ENCODE assay signal across 33 cellular contexts in the genomic region with DNA sequence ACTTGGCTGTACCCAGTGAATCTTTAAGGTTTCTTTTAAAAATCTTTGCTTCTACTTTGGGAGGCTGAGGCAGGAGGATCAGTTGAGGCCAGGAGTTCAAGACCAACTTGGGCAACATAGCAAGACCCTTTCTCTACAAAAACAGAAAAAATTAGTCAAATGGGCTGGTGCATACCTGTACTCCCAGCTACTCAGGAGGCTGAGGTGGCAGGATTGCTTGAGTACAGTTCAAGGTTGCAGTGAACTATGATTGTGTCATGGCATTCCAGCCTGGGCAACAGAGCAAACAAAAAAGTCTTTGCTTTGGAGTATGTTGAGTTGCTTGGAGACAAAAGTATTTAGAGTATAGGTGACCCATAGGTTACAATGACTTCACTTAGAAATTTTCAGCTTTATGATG. TPM values are rescaled to one million over a fixed set of nuclear protein-coding genes. Genes with fewer than 3 reads are reported as not detected.
DNase-seq lines count a peak whose midpoint lies in the region; ATAC-seq, FAIRE-seq and TF ChIP-seq lines count a peak whose summit lies in the region.
"Had no signal": no experiment of that assay in that cellular context is flagged by ENCODE, and none has a peak within 500 bp of the region (broad histone marks: within the 10 kb centered on the region; RNA-seq: fewer than 3 reads in every experiment).

No MANE protein-coding gene starts in this region.

- H3K79me2 ChIP-seq in HepG2 (ENCODE audit: insufficient read depth, low read length) (peaks cover 44% of the 10 kb centered on the region), SK-N-SH (ENCODE audit: insufficient read depth) (peaks cover 85% of the 10 kb centered on the region)

- H3K4me1 ChIP-seq in HepG2 (ENCODE audit: insufficient read depth, low read length) (peaks cover 59% of the 10 kb centered on the region), SK-N-SH (ENCODE audit: control insufficient read depth in 1 of 2, insufficient read depth in 2 of 2, low read depth in 1 of 2, low read length in 1 of 2) (no peaks in the 10 kb centered on the region)
- H3K4me1 ChIP-seq: foreskin keratinocyte, thyroid gland had no signal

- H3K27me3 Mint-ChIP-seq in activated T-cell treated with anti-CD3 and anti-CD28 coated beads, Interleukin-2, amount 50 U/mL, for 72 hours (ENCODE audit: low read depth), result no peaks in the 10 kb centered on the region
- H3K27me3 Mint-ChIP-seq: B cell; CD8-positive, alpha-beta memory T cell; naive B cell; stimulated activated naive CD8-positive, alpha-beta T cell treated with anti-CD3 and anti-CD28 coated beads, Interleukin-15, amount 100 ng/mL, for 72 hours had no signal

- no peak overlapping the region for H3K4me3 ChIP-seq in HepG2 (replicated peaks in 1 of 3; ENCODE audit: insufficient read depth in 1 of 3, low read depth in 2 of 3, low read length in 3 of 3)
- no peak overlapping the region for H3K4me3 ChIP-seq in SK-N-SH (ENCODE audit: low read depth in 2 of 2, low read length in 1 of 2)
- H3K4me3 ChIP-seq: cardiac muscle cell, esophagus muscularis mucosa, GM23338, left ventricle myocardium inferior, SK-N-MC, thyroid gland had no signal

- H4K20me1 ChIP-seq in HepG2 (ENCODE audit: insufficient read depth, low read length) (peaks cover 27% of the 10 kb centered on the region), SK-N-SH (ENCODE audit: insufficient read depth) (peaks cover 30% of the 10 kb centered on the region)

- H3K9me3 ChIP-seq in HepG2 (ENCODE audit: low read length) (no peaks in the 10 kb centered on the region), SK-N-SH (no peaks in the 10 kb centered on the region)
- H3K9me3 ChIP-seq: esophagus muscularis mucosa, left ventricle myocardium inferior, thyroid gland had no signal

- no peak for DNase-seq in activated T-cell treated with anti-CD3 and anti-CD28 coated beads, Interleukin-2, amount 50 U/mL, for 72 hours
- DNase-seq in activated T-cell treated with anti-CD3 and anti-CD28 coated beads, Interleukin-2, amount 50 U/mL, for 48 hours, result no peak
- DNase-seq in amniotic epithelial cell (ENCODE audit: low read depth) (peak; percentile 26), HepG2 (ENCODE audit: low spot score) (peak; percentile 96), SK-N-SH (no peak), H4 (ENCODE audit: low spot score) (no peak), NCI-H128 (lab: John Stamatoyannopoulos, UW; ENCODE audit: unreplicated experiment) (no peak)
- no peak for DNase-seq in stimulated activated naive CD4-positive, alpha-beta T cell (lab: John Stamatoyannopoulos, UW)
- DNase-seq: activated CD4-positive, alpha-beta T cell treated with anti-CD3 and anti-CD28 coated beads for 48 hours; anterior cingulate cortex; CD8-positive, alpha-beta memory T cell; DMS153; endodermal cell; left ventricle myocardium inferior; naive B cell; NCI-H1417; NCI-H2081; NCI-H226; NCI-H69; nucleus accumbens; stimulated activated naive CD8-positive, alpha-beta T cell treated with anti-CD3 and anti-CD28 coated beads, Interleukin-15, amount 100 ng/mL, for 72 hours; thyroid gland had no signal

- no peaks in the 10 kb centered on the region for H3K9me3 Mint-ChIP-seq in activated T-cell treated with anti-CD3 and anti-CD28 coated beads, Interleukin-2, amount 50 U/mL, for 72 hours
- H3K9me3 Mint-ChIP-seq: activated naive CD4-positive, alpha-beta T cell treated with anti-CD3 and anti-CD28 coated beads, Interleukin-2, amount 50 U/mL, for 72 hours; activated T-helper 2 cell treated with anti-CD3 and anti-CD28 coated beads, Interferon-gamma antibody, Interleukin-2, Interleukin-4, amounts not matched to agents 10 μg/mL and 5 μg/mL and 100 μg/mL, durations not matched to agents 14 hours and 24 hours and 36 hours; CD8-positive, alpha-beta memory T cell; endodermal cell; mesothelial cell of epicardium; naive B cell; stimulated activated naive CD8-positive, alpha-beta T cell treated with anti-CD3 and anti-CD28 coated beads, Interleukin-15, amount 100 ng/mL, for 72 hours; T-helper 2 cell treated with Interferon-gamma antibody and Interleukin-4, amounts not matched to agents 5 μg/mL and 100 μg/mL, for 36 hours had no signal

- peak overlapping the region; percentile 70 for H3K27ac Mint-ChIP-seq in activated T-cell treated with anti-CD3 and anti-CD28 coated beads, Interleukin-2, amount 50 U/mL, for 72 hours
- H3K27ac Mint-ChIP-seq: activated T-helper 2 cell treated with anti-CD3 and anti-CD28 coated beads, Interferon-gamma antibody, Interleukin-2, Interleukin-4, amounts not matched to agents 10 μg/mL and 5 μg/mL and 100 μg/mL, durations not matched to agents 14 hours and 24 hours and 36 hours; B cell; endodermal cell; GM23338; mesothelial cell of epicardium; stimulated activated naive CD8-positive, alpha-beta T cell treated with anti-CD3 and anti-CD28 coated beads, Interleukin-15, amount 100 ng/mL, for 72 hours; T-helper 2 cell treated with Interferon-gamma antibody and Interleukin-4, amounts not matched to agents 5 μg/mL and 100 μg/mL, for 36 hours had no signal

- peaks cover 2 to 41% of the 10 kb centered on the region in 2 donors for H3K36me3 Mint-ChIP-seq in activated T-cell treated with anti-CD3 and anti-CD28 coated beads, Interleukin-2, amount 50 U/mL, for 72 hours (ENCODE audit: insufficient read depth in 2 of 2)

- TF ChIP-seq RAD21 in HepG2 (CRISPR knock-in tag; IDR thresholded peaks at IDR 0.05) (no peak), SK-N-SH (IDR thresholded peaks at IDR 0.05; ENCODE audit: low read length) (no peak)

- in situ Hi-C loops in HepG2 (cut with HindIII; ENCODE audit: extremely low pct_ligation_motif_present, low pct_unique_long_range_greater_than_20kb), result no loop called here

- TF ChIP-seq CTCF in HepG2 (CRISPR knock-in tag; IDR thresholded peaks at IDR 0.05) (no peak), SK-N-SH (IDR thresholded peaks at IDR 0.05) (no peak)

- H3K4me1 Mint-ChIP-seq in activated T-cell treated with anti-CD3 and anti-CD28 coated beads, Interleukin-2, amount 50 U/mL, for 72 hours (ENCODE audit: low read depth), result peaks cover 18% of the 10 kb centered on the region
- H3K4me1 Mint-ChIP-seq: endodermal cell had no signal

- H3K27me3 ChIP-seq in HepG2 (ENCODE audit: control insufficient read depth in 1 of 2, insufficient read depth in 2 of 2, low read length in 2 of 2), result no peaks in the 10 kb centered on the region
- H3K27me3 ChIP-seq in SK-N-SH (ENCODE audit: insufficient read depth), result no peaks in the 10 kb centered on the region
- H3K27me3 ChIP-seq: cardiac muscle cell, esophagus muscularis mucosa, foreskin keratinocyte, thyroid gland had no signal

- H3K36me3 ChIP-seq in HepG2 (replicated peaks in 1 of 2; ENCODE audit: control insufficient read depth in 1 of 2, insufficient read depth in 2 of 2, low read length in 2 of 2) (peaks cover 8 to 52% of the 10 kb centered on the region in 2 experiments), SK-N-SH (replicated peaks in 1 of 2; ENCODE audit: control insufficient read depth in 1 of 2, insufficient read depth in 2 of 2, low read length in 1 of 2) (peaks cover 55 to 65% of the 10 kb centered on the region in 2 experiments)

- no TSS peak for BruUV-seq in HepG2 (replicated peaks; lab: Mats Ljungman, UMichigan)

- H3K27ac ChIP-seq in HepG2 (ENCODE audit: extremely low read length, insufficient read depth, low read length) (peak overlapping the region; percentile 90), SK-N-SH (ENCODE audit: low read depth in 2 of 2, low read length in 1 of 2) (no peak overlapping the region)
- H3K27ac ChIP-seq: cardiac muscle cell, esophagus muscularis mucosa, foreskin keratinocyte, left ventricle myocardium inferior, thyroid gland had no signal

- H3F3A ChIP-seq in SK-N-SH (replicated peaks; ENCODE audit: insufficient read depth), result peaks cover 46% of the 10 kb centered on the region

- no peak overlapping the region for H2AFZ ChIP-seq in HepG2 (ENCODE audit: low read length)
- H2AFZ ChIP-seq in SK-N-SH (ENCODE audit: low read depth), result no peak overlapping the region
- H2AFZ ChIP-seq: GM23338 had no signal

- H3K4me2 ChIP-seq in HepG2 (ENCODE audit: low read depth, low read length) (0 out of 2 replicates have a peak overlapping the region, but pooled peaks have one; percentile 18), SK-N-SH (no peak overlapping the region)
- H3K4me2 ChIP-seq: GM23338 had no signal

- peak; percentile 98 for FAIRE-seq in HepG2 (lab: Jason Lieb, UNC)
- FAIRE-seq: GM12892 had no signal

- CTCF ChIA-PET in HepG2 (lab: Yijun Ruan, JAX; ENCODE audit: low intra/inter-chr PET ratio, low total read pairs) (no interaction called here), SK-N-SH (lab: Yijun Ruan, JAX) (no interaction called here)

- no peak for ATAC-seq in activated T-cell treated with anti-CD3 and anti-CD28 coated beads, Interleukin-2, amount 50 U/mL, for 72 hours (replicated peaks in 1 of 2)
- ATAC-seq in HepG2, result peak; percentile 96
- ATAC-seq: activated naive CD4-positive, alpha-beta T cell treated with anti-CD3 and anti-CD28 coated beads, Interleukin-2, amount 50 U/mL, for 72 hours; foreskin keratinocyte; GM23338; stimulated activated naive CD8-positive, alpha-beta T cell treated with anti-CD3 and anti-CD28 coated beads, Interleukin-15, amount 100 ng/mL, for 72 hours had no signal

- POLR2A ChIA-PET in HepG2 (lab: Yijun Ruan, JAX) (interaction anchor here (0.7 to 2.0 kb wide), 6 partner anchors 9 to 363 kb away, joined by 3 to 6 read pairs (median 4); a partner anchor contains a TSS), SK-N-SH (lab: Yijun Ruan, JAX) (no interaction called here)

- intact Hi-C loops in HepG2 (cut with micrococcal nuclease; ENCODE audit: unreplicated experiment), result no loop called here

- TF ChIP-seq EP300 in HepG2 (IDR thresholded peaks at IDR 0.05; ENCODE audit: low read depth in 2 of 2, low read length in 2 of 2), result peak; percentile 87 to 98
- TF ChIP-seq EP300 in HepG2 (CRISPR knock-in tag; IDR thresholded peaks at IDR 0.05; ENCODE audit: borderline replicate concordance), result peak; percentile 80
- no peak for TF ChIP-seq EP300 in SK-N-SH (IDR thresholded peaks at IDR 0.05; ENCODE audit: borderline replicate concordance in 1 of 2, low read depth in 1 of 2, low read length in 1 of 2)

- H3K9me2 ChIP-seq in SK-N-SH, result no peaks in the 10 kb centered on the region

- no peak for TF ChIP-seq POLR2A in HepG2 (IDR thresholded peaks at IDR 0.05; ENCODE audit: insufficient read depth in 1 of 2, low read depth in 2 of 2, low read length in 2 of 2)

- H3K4me3 Mint-ChIP-seq in activated T-cell treated with anti-CD3 and anti-CD28 coated beads, Interleukin-2, amount 50 U/mL, for 72 hours, result no peak overlapping the region
- H3K4me3 Mint-ChIP-seq: B cell; endodermal cell; GM23338; mesothelial cell of epicardium; stimulated activated naive CD8-positive, alpha-beta T cell treated with anti-CD3 and anti-CD28 coated beads, Interleukin-15, amount 100 ng/mL, for 72 hours; T-helper 2 cell treated with Interferon-gamma antibody and Interleukin-4, amounts not matched to agents 5 μg/mL and 100 μg/mL, for 36 hours had no signal

- H3K9ac ChIP-seq in HepG2 (ENCODE audit: insufficient read depth, low read depth, low read length), result peak overlapping the region; percentile 60
- no peak overlapping the region for H3K9ac ChIP-seq in SK-N-SH

RNA-seq across cellular contexts. Expression of a gene that starts 6.2 kb away (rescaled TPM):
- total RNA-seq in activated T-cell treated with anti-CD3 and anti-CD28 coated beads, Interleukin-2, amount 50 U/mL, for 72 hours, result 10 to 100 TPM; 25.6 to 36.2 TPM
- 29.5 and 37.0 TPM in 2 replicates for total RNA-seq in HepG2 (2016; rRNA removed; fragmentation: Illumina TruSeq; extraction: Trizol)
- total RNA-seq in HepG2 (2016; cell fraction: cytosol; rRNA removed; fragmentation: Illumina TruSeq; extraction: Trizol; ENCODE audit: low read depth), result 8.9 and 10.0 TPM in 2 replicates
- 26.9 and 38.3 TPM in 2 replicates for total RNA-seq in HepG2 (2016; cell fraction: insoluble cytoplasmic fraction; rRNA removed; fragmentation: Illumina TruSeq; extraction: Trizol)
- 15.6 and 16.1 TPM in 2 replicates for total RNA-seq in HepG2 (2016; cell fraction: membrane; rRNA removed; fragmentation: Illumina TruSeq; extraction: Trizol)
- 35.7 and 44.5 TPM in 2 replicates for total RNA-seq in HepG2 (2016; cell fraction: nucleus; rRNA removed; fragmentation: Illumina TruSeq; extraction: Trizol)
- 21.1 and 22.2 TPM in 2 replicates for polyA plus RNA-seq in HepG2 (2011; rRNA removed)
- 14.7 and 16.6 TPM in 2 replicates for polyA plus RNA-seq in HepG2 (2011; cell fraction: cytosol; rRNA removed)
- 51.9 and 61.7 TPM in 2 replicates for polyA plus RNA-seq in HepG2 (2011; cell fraction: nucleus; rRNA removed)
- polyA plus RNA-seq in HepG2 (2012), result 18.1 and 19.2 TPM in 2 replicates
- 2.9 and 3.0 TPM in 2 replicates for polyA plus RNA-seq in HepG2 (2016; cell fraction: cytosol; fragmentation: Illumina TruSeq; extraction: Trizol; ENCODE audit: low read depth)
- polyA plus RNA-seq in HepG2 (2016; cell fraction: insoluble cytoplasmic fraction; fragmentation: Illumina TruSeq; extraction: Trizol; ENCODE audit: low read depth), result 28.1 and 28.8 TPM in 2 replicates
- 6.4 and 7.9 TPM in 2 replicates for polyA plus RNA-seq in HepG2 (2016; cell fraction: membrane; fragmentation: Illumina TruSeq; extraction: Trizol; ENCODE audit: low read depth)
- polyA plus RNA-seq in HepG2 (2016; cell fraction: nucleus; fragmentation: Illumina TruSeq; extraction: Trizol; ENCODE audit: insufficient read depth, low read depth), result 105 and 110 TPM in 2 replicates
- polyA minus RNA-seq in HepG2 (2011; rRNA and poly(A)+ RNA removed; ENCODE audit: low replicate concordance), result 19.8 and 42.6 TPM in 2 replicates
- 6.6 and 12.3 TPM in 2 replicates for polyA minus RNA-seq in HepG2 (2011; cell fraction: cytosol; rRNA and poly(A)+ RNA removed)
- polyA minus RNA-seq in HepG2 (2011; cell fraction: nucleus; rRNA and poly(A)+ RNA removed), result 42.1 and 43.8 TPM in 2 replicates
- polyA plus RNA-seq in SK-N-SH (2012; rRNA removed), result 25.8 and 32.0 TPM in 2 replicates
- polyA plus RNA-seq in SK-N-SH (2012; cell fraction: cytosol; rRNA removed), result 16.2 and 19.1 TPM in 2 replicates
- 92.0 and 108 TPM in 2 replicates for polyA plus RNA-seq in SK-N-SH (2012; cell fraction: nucleus; rRNA removed)
- 16.1 and 24.8 TPM in 2 replicates for total RNA-seq in H4 (2014; rRNA removed; shearing (Covaris generic))

RNA-seq across cellular contexts. Expression of a gene that starts 11.4 kb away (rescaled TPM):
- total RNA-seq in activated T-cell treated with anti-CD3 and anti-CD28 coated beads, Interleukin-2, amount 50 U/mL, for 72 hours, result 100 to 1,000 TPM; 177 to 192 TPM
- total RNA-seq in HepG2 (2016; rRNA removed; fragmentation: Illumina TruSeq; extraction: Trizol), result 202 and 240 TPM in 2 replicates
- 94.8 and 112 TPM in 2 replicates for total RNA-seq in HepG2 (2016; cell fraction: cytosol; rRNA removed; fragmentation: Illumina TruSeq; extraction: Trizol; ENCODE audit: low read depth)
- total RNA-seq in HepG2 (2016; cell fraction: insoluble cytoplasmic fraction; rRNA removed; fragmentation: Illumina TruSeq; extraction: Trizol), result 191 and 250 TPM in 2 replicates
- total RNA-seq in HepG2 (2016; cell fraction: membrane; rRNA removed; fragmentation: Illumina TruSeq; extraction: Trizol), result 262 and 272 TPM in 2 replicates
- 193 and 223 TPM in 2 replicates for total RNA-seq in HepG2 (2016; cell fraction: nucleus; rRNA removed; fragmentation: Illumina TruSeq; extraction: Trizol)
- polyA plus RNA-seq in HepG2 (2011; rRNA removed) (166 and 200 TPM in 2 replicates), SK-N-SH (2012; rRNA removed) (113 and 120 TPM in 2 replicates)
- 96.9 and 166 TPM in 2 replicates for polyA plus RNA-seq in HepG2 (2011; cell fraction: cytosol; rRNA removed)
- 44.3 and 60.5 TPM in 2 replicates for polyA plus RNA-seq in HepG2 (2011; cell fraction: nucleus; rRNA removed)
- polyA plus RNA-seq in HepG2 (2012), result 213 and 226 TPM in 2 replicates
- polyA plus RNA-seq in HepG2 (2016; cell fraction: cytosol; fragmentation: Illumina TruSeq; extraction: Trizol; ENCODE audit: low read depth), result 92.3 and 134 TPM in 2 replicates
- polyA plus RNA-seq in HepG2 (2016; cell fraction: insoluble cytoplasmic fraction; fragmentation: Illumina TruSeq; extraction: Trizol; ENCODE audit: low read depth), result 211 and 222 TPM in 2 replicates
- polyA plus RNA-seq in HepG2 (2016; cell fraction: membrane; fragmentation: Illumina TruSeq; extraction: Trizol; ENCODE audit: low read depth), result 206 and 232 TPM in 2 replicates
- polyA plus RNA-seq in HepG2 (2016; cell fraction: nucleus; fragmentation: Illumina TruSeq; extraction: Trizol; ENCODE audit: insufficient read depth, low read depth), result 282 and 306 TPM in 2 replicates
- 86.0 and 140 TPM in 2 replicates for polyA minus RNA-seq in HepG2 (2011; rRNA and poly(A)+ RNA removed; ENCODE audit: low replicate concordance)
- polyA minus RNA-seq in HepG2 (2011; cell fraction: cytosol; rRNA and poly(A)+ RNA removed), result 111 and 124 TPM in 2 replicates
- polyA minus RNA-seq in HepG2 (2011; cell fraction: nucleus; rRNA and poly(A)+ RNA removed), result 70.8 and 82.7 TPM in 2 replicates
- 127 and 151 TPM in 2 replicates for polyA plus RNA-seq in SK-N-SH (2012; cell fraction: cytosol; rRNA removed)
- polyA plus RNA-seq in SK-N-SH (2012; cell fraction: nucleus; rRNA removed), result 37.4 and 39.7 TPM in 2 replicates
- 286 and 304 TPM in 2 replicates for total RNA-seq in H4 (2014; rRNA removed; shearing (Covaris generic))

RNA-seq across cellular contexts. Expression of a gene that starts 37.8 kb away (rescaled TPM):
- 10 to 100 TPM; 58.1 to 76.7 TPM for total RNA-seq in activated T-cell treated with anti-CD3 and anti-CD28 coated beads, Interleukin-2, amount 50 U/mL, for 72 hours
- total RNA-seq in HepG2 (2016; rRNA removed; fragmentation: Illumina TruSeq; extraction: Trizol), result 37.4 and 45.1 TPM in 2 replicates
- total RNA-seq in HepG2 (2016; cell fraction: cytosol; rRNA removed; fragmentation: Illumina TruSeq; extraction: Trizol; ENCODE audit: low read depth), result 6.1 and 6.7 TPM in 2 replicates
- 35.8 and 45.7 TPM in 2 replicates for total RNA-seq in HepG2 (2016; cell fraction: insoluble cytoplasmic fraction; rRNA removed; fragmentation: Illumina TruSeq; extraction: Trizol)
- total RNA-seq in HepG2 (2016; cell fraction: membrane; rRNA removed; fragmentation: Illumina TruSeq; extraction: Trizol), result 12.7 and 13.4 TPM in 2 replicates
- 21.2 TPM in 2 replicates for total RNA-seq in HepG2 (2016; cell fraction: nucleus; rRNA removed; fragmentation: Illumina TruSeq; extraction: Trizol)
- polyA plus RNA-seq in HepG2 (2011; rRNA removed) (18.7 and 20.1 TPM in 2 replicates), SK-N-SH (2012; rRNA removed) (64.2 and 90.5 TPM in 2 replicates)
- polyA plus RNA-seq in HepG2 (2011; cell fraction: cytosol; rRNA removed), result 13.7 and 16.6 TPM in 2 replicates
- polyA plus RNA-seq in HepG2 (2011; cell fraction: nucleus; rRNA removed), result 34.5 and 45.8 TPM in 2 replicates
- 20.4 and 24.1 TPM in 2 replicates for polyA plus RNA-seq in HepG2 (2012)
- 5.1 and 5.6 TPM in 2 replicates for polyA plus RNA-seq in HepG2 (2016; cell fraction: cytosol; fragmentation: Illumina TruSeq; extraction: Trizol; ENCODE audit: low read depth)
- 50.2 and 53.5 TPM in 2 replicates for polyA plus RNA-seq in HepG2 (2016; cell fraction: insoluble cytoplasmic fraction; fragmentation: Illumina TruSeq; extraction: Trizol; ENCODE audit: low read depth)
- 10.5 and 10.8 TPM in 2 replicates for polyA plus RNA-seq in HepG2 (2016; cell fraction: membrane; fragmentation: Illumina TruSeq; extraction: Trizol; ENCODE audit: low read depth)
- 37.5 and 40.1 TPM in 2 replicates for polyA plus RNA-seq in HepG2 (2016; cell fraction: nucleus; fragmentation: Illumina TruSeq; extraction: Trizol; ENCODE audit: insufficient read depth, low read depth)
- 6.3 and 19.6 TPM in 2 replicates for polyA minus RNA-seq in HepG2 (2011; rRNA and poly(A)+ RNA removed; ENCODE audit: low replicate concordance)
- 5.5 and 6.0 TPM in 2 replicates for polyA minus RNA-seq in HepG2 (2011; cell fraction: cytosol; rRNA and poly(A)+ RNA removed)
- polyA minus RNA-seq in HepG2 (2011; cell fraction: nucleus; rRNA and poly(A)+ RNA removed), result 15.8 and 17.0 TPM in 2 replicates
- 85.2 and 94.4 TPM in 2 replicates for polyA plus RNA-seq in SK-N-SH (2012; cell fraction: cytosol; rRNA removed)
- 157 and 172 TPM in 2 replicates for polyA plus RNA-seq in SK-N-SH (2012; cell fraction: nucleus; rRNA removed)
- 61.6 and 116 TPM in 2 replicates for total RNA-seq in H4 (2014; rRNA removed; shearing (Covaris generic))

RNA-seq across cellular contexts. Expression of a gene that starts 37.9 kb away (rescaled TPM):
- total RNA-seq in activated T-cell treated with anti-CD3 and anti-CD28 coated beads, Interleukin-2, amount 50 U/mL, for 72 hours, result 10 to 100 TPM; 56.0 to 66.7 TPM
- total RNA-seq in HepG2 (2016; rRNA removed; fragmentation: Illumina TruSeq; extraction: Trizol), result 58.8 and 88.6 TPM in 2 replicates
- total RNA-seq in HepG2 (2016; cell fraction: cytosol; rRNA removed; fragmentation: Illumina TruSeq; extraction: Trizol; ENCODE audit: low read depth), result 15.1 and 15.3 TPM in 2 replicates
- total RNA-seq in HepG2 (2016; cell fraction: insoluble cytoplasmic fraction; rRNA removed; fragmentation: Illumina TruSeq; extraction: Trizol), result 59.9 and 91.7 TPM in 2 replicates
- 10.1 and 11.7 TPM in 2 replicates for total RNA-seq in HepG2 (2016; cell fraction: membrane; rRNA removed; fragmentation: Illumina TruSeq; extraction: Trizol)
- 31.6 and 37.7 TPM in 2 replicates for total RNA-seq in HepG2 (2016; cell fraction: nucleus; rRNA removed; fragmentation: Illumina TruSeq; extraction: Trizol)
- 24.6 and 35.8 TPM in 2 replicates for polyA plus RNA-seq in HepG2 (2011; rRNA removed)
- 18.5 and 28.8 TPM in 2 replicates for polyA plus RNA-seq in HepG2 (2011; cell fraction: cytosol; rRNA removed)
- 9.9 and 10.3 TPM in 2 replicates for polyA plus RNA-seq in HepG2 (2011; cell fraction: nucleus; rRNA removed)
- polyA plus RNA-seq in HepG2 (2012), result 25.9 and 38.9 TPM in 2 replicates
- polyA plus RNA-seq in HepG2 (2016; cell fraction: cytosol; fragmentation: Illumina TruSeq; extraction: Trizol; ENCODE audit: low read depth), result 2.0 and 2.1 TPM in 2 replicates
- 54.9 and 61.2 TPM in 2 replicates for polyA plus RNA-seq in HepG2 (2016; cell fraction: insoluble cytoplasmic fraction; fragmentation: Illumina TruSeq; extraction: Trizol; ENCODE audit: low read depth)
- polyA plus RNA-seq in HepG2 (2016; cell fraction: membrane; fragmentation: Illumina TruSeq; extraction: Trizol; ENCODE audit: low read depth), result 4.9 and 5.3 TPM in 2 replicates
- polyA plus RNA-seq in HepG2 (2016; cell fraction: nucleus; fragmentation: Illumina TruSeq; extraction: Trizol; ENCODE audit: insufficient read depth, low read depth), result 35.7 and 38.8 TPM in 2 replicates
- 23.9 and 24.4 TPM in 2 replicates for polyA minus RNA-seq in HepG2 (2011; rRNA and poly(A)+ RNA removed; ENCODE audit: low replicate concordance)
- 17.9 and 24.5 TPM in 2 replicates for polyA minus RNA-seq in HepG2 (2011; cell fraction: cytosol; rRNA and poly(A)+ RNA removed)
- 25.1 and 33.9 TPM in 2 replicates for polyA minus RNA-seq in HepG2 (2011; cell fraction: nucleus; rRNA and poly(A)+ RNA removed)
- polyA plus RNA-seq in SK-N-SH (2012; rRNA removed), result 22.4 and 39.6 TPM in 2 replicates
- polyA plus RNA-seq in SK-N-SH (2012; cell fraction: cytosol; rRNA removed), result 40.4 and 41.3 TPM in 2 replicates
- polyA plus RNA-seq in SK-N-SH (2012; cell fraction: nucleus; rRNA removed), result 14.8 and 31.8 TPM in 2 replicates
- 96.5 and 97.3 TPM in 2 replicates for total RNA-seq in H4 (2014; rRNA removed; shearing (Covaris generic))

Comparison
In these comparisons a context has a peak if more than half of its experiments do, and no peak if none do; other contexts are left out.
1. DNase-seq: peak in amniotic epithelial cell (single experiment) and HepG2 (single experiment); none in activated T-cell treated with anti-CD3 and anti-CD28 coated beads, Interleukin-2, amount 50 U/mL, for 72 hours (0 of 2), activated T-cell treated with anti-CD3 and anti-CD28 coated beads, Interleukin-2, amount 50 U/mL, for 48 hours (0 of 2), SK-N-SH (single experiment), H4 (single experiment), NCI-H128 (single experiment) and stimulated activated naive CD4-positive, alpha-beta T cell (0 of 6).